9 cellular contexts compared by ENCODE assay signal in the genomic region with DNA sequence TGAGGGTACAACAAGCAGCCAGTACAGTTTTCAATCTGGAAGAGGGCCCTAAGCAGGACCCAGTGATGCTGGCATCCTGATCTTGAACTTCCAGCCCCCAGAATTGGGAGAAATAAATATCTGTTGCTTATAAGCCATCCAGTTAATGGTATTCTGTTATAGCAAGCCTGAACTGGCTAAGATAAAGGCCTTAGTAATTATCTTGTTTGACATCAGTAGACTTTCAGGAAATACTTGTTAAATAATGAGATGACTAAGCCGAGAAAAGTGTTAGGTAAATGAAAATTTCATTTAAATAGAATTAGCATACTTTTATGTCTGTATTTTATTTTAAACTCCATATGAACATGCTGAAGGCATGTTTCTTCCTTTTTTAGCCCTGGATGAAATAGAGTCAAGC.
"Had no signal": no experiment of that assay in that cellular context is flagged by ENCODE, and none has a peak within 500 bp of the region (broad histone marks: within the 10 kb centered on the region; RNA-seq: fewer than 3 reads in every experiment).

No MANE protein-coding gene starts in this region.

- ATAC-seq: GM23338, K562 had no signal

- H3K9me3 Mint-ChIP-seq: GM23338, H9 had no signal

- H3K4me3 Mint-ChIP-seq: GM23338, H9 had no signal

- FAIRE-seq: H1, H54, HTR-8/SVneo, K562 had no signal

- H3K4me3 ChIP-seq: GM23338, K562 had no signal

- H3K27ac Mint-ChIP-seq: GM23338, H9 had no signal

- H3K4me1 Mint-ChIP-seq: GM23338, H9 had no signal

- DNase-seq: H9, HCEC 1CT, IMR-90, KG1 had no signal
